Comparison of ENCODE assay signal across 28 cellular contexts in the genomic region with DNA sequence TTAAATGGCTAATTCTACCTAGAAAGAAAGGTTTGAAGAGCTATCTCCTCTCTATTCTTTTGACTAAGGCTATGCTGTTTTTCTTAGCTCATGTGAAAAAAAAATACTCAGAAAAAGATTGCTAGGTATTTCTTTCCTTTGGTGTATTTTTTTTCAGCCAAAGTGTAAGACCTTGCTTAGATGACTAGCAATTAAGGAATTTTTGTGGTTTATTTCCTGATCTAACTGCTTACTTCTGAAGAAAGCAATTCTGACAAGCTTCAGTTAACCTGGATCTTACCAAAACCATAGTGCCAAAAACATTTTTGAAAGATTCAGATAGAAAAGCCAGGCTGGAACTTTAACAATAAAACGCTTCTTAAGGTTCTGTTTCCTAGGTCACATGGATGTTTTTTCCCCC.
A peak's percentile ranks its signal among the peaks of the same experiment; 100 is the strongest.
DNase-seq lines count a peak whose midpoint lies in the region; ATAC-seq, FAIRE-seq and TF ChIP-seq lines count a peak whose summit lies in the region.
"Had no signal": no experiment of that assay in that cellular context is flagged by ENCODE, and none has a peak within 500 bp of the region (broad histone marks: within the 10 kb centered on the region; RNA-seq: fewer than 3 reads in every experiment).

No MANE protein-coding gene starts in this region.

- peaks cover 39% of the 10 kb centered on the region for H3K27me3 ChIP-seq in PC-3 (ENCODE audit: low read length)
- no peaks in the 10 kb centered on the region for H3K27me3 ChIP-seq in bronchial epithelial cell (ENCODE audit: control insufficient read depth, insufficient read depth, low read length)
- H3K27me3 ChIP-seq in mesenchymal stem cell (ENCODE audit: control insufficient read depth in 1 of 2, insufficient read depth in 1 of 2, low read length in 2 of 2) = no peaks in the 10 kb centered on the region
- H3K27me3 ChIP-seq: body of pancreas, heart left ventricle, left lung, neutrophil, uterus had no signal

- H2BK12ac ChIP-seq in mesenchymal stem cell (ENCODE audit: low read length in 2 of 2) = no peak overlapping the region

- H3K14ac ChIP-seq in mesenchymal stem cell (ENCODE audit: low read length in 2 of 2) = no peak overlapping the region

- CTCF ChIA-PET in PC-3 (lab: Charles Lee) = no interaction called here

- H2AK5ac ChIP-seq in mesenchymal stem cell (ENCODE audit: low read length, severe bottlenecking) = no peak overlapping the region

- H3K79me1 ChIP-seq in mesenchymal stem cell (replicated peaks; ENCODE audit: low read length, poor library complexity, severe bottlenecking) = no peaks in the 10 kb centered on the region

- no peaks in the 10 kb centered on the region for H3K36me3 ChIP-seq in PC-3 (ENCODE audit: low read depth, low read length)
- H3K36me3 ChIP-seq in bronchial epithelial cell (ENCODE audit: control insufficient read depth, insufficient read depth, low read length) = no peaks in the 10 kb centered on the region
- H3K36me3 ChIP-seq in mesenchymal stem cell (ENCODE audit: control insufficient read depth in 1 of 2, insufficient read depth in 2 of 2, low read depth in 1 of 2, low read length in 2 of 2) = no peaks in the 10 kb centered on the region
- H3K36me3 ChIP-seq: heart left ventricle, left lung, neutrophil, thoracic aorta, uterus had no signal

- intact Hi-C loops in PC-3 (cut with micrococcal nuclease) = no loop called here

- H3K4me2 ChIP-seq in PC-3 (ENCODE audit: low read length) (no peak overlapping the region), mesenchymal stem cell (ENCODE audit: low read length, poor library complexity, severe bottlenecking) (no peak overlapping the region)
- H3K4me2 ChIP-seq: A549 had no signal

- H2AFZ ChIP-seq in PC-3 (ENCODE audit: low read length) = no peak overlapping the region
- no peak overlapping the region for H2AFZ ChIP-seq in mesenchymal stem cell (ENCODE audit: low read depth, low read length)
- H2AFZ ChIP-seq: GM23248 had no signal

- no peak overlapping the region for H3K18ac ChIP-seq in mesenchymal stem cell (ENCODE audit: low read depth in 1 of 2, low read length in 2 of 2)

- no peak overlapping the region for H4K8ac ChIP-seq in mesenchymal stem cell (ENCODE audit: low read length)

- no TSS peak for BruUV-seq in PC-3 (replicated peaks; lab: Mats Ljungman, UMichigan)

- H4K91ac ChIP-seq in mesenchymal stem cell (ENCODE audit: low read length) = no peak overlapping the region

- no peak overlapping the region for H3K9ac ChIP-seq in PC-3 (ENCODE audit: low read length)
- H3K9ac ChIP-seq in mesenchymal stem cell (ENCODE audit: low read length) = no peak overlapping the region
- H3K9ac ChIP-seq: GM23248 had no signal

- POLR2A ChIA-PET in PC-3 (lab: Charles Lee; ENCODE audit: unreplicated experiment) = no interaction called here

- no peaks in the 10 kb centered on the region for H3K9me2 ChIP-seq in PC-3 (replicated peaks; ENCODE audit: low read length)

- FAIRE-seq in bronchial epithelial cell (lab: Jason Lieb, UNC) = no peak
- FAIRE-seq: A549, GM12878 had no signal

- no peak overlapping the region for H2BK5ac ChIP-seq in mesenchymal stem cell (ENCODE audit: low read depth, low read length, poor library complexity, severe bottlenecking)

- ATAC-seq in PC-3 (no peak), GM18519 (IDR thresholded peaks at IDR 0.05; ENCODE audit: low FRiP score, unreplicated experiment) (no peak)
- ATAC-seq: A549; activated CD4-positive, alpha-beta T cell treated with anti-CD3 and anti-CD28 coated beads for 36 hours; activated CD8-positive, alpha-beta T cell treated with anti-CD3 and anti-CD28 coated beads, Interleukin-2, amount 10 ng/mL, durations not matched to agents 7 days and 5 days; body of pancreas; GM12878; heart left ventricle; left lung; SK-N-SH treated with all-trans-retinoic acid at 6 μM for 48 hours; stimulated activated naive CD8-positive, alpha-beta T cell treated with anti-CD3 and anti-CD28 coated beads, Interleukin-15, Interleukin-2, amounts not matched to agents 100 U/mL and 50 U/mL, for 24 hours had no signal

- no peak overlapping the region for H2BK15ac ChIP-seq in mesenchymal stem cell (ENCODE audit: low read depth, poor library complexity, severe bottlenecking)

- no CpG with 5 or more reads among the region's 1 CpG for WGBS in mesenchymal stem cell

- H3K4ac ChIP-seq in mesenchymal stem cell (ENCODE audit: low read depth in 1 of 2, low read length in 2 of 2) = no peak overlapping the region

- H3K27ac ChIP-seq in PC-3 (ENCODE audit: low read length) (no peak overlapping the region), mesenchymal stem cell (ENCODE audit: low read length, poor library complexity, severe bottlenecking) (peak overlapping the region; percentile 70)
- H3K27ac ChIP-seq: A549, body of pancreas, GM23248, heart left ventricle, left lung, neutrophil, thoracic aorta, uterus had no signal

- H3K79me2 ChIP-seq in PC-3 (ENCODE audit: low read length) = no peaks in the 10 kb centered on the region

- no peaks in the 10 kb centered on the region for H4K20me1 ChIP-seq in PC-3 (ENCODE audit: low read length)

- H3K4me3 ChIP-seq in PC-3 (ENCODE audit: low read length) (no peak overlapping the region), bronchial epithelial cell (ENCODE audit: low read depth, low read length) (no peak overlapping the region), mesenchymal stem cell (ENCODE audit: insufficient read depth in 1 of 2, low read depth in 1 of 2, low read length in 2 of 2) (no peak overlapping the region)
- H3K4me3 ChIP-seq: A549, body of pancreas, GM12878, GM23248, heart left ventricle, left lung, thoracic aorta, uterus had no signal

- in situ Hi-C loops in Caki2 (cut with HindIII; ENCODE audit: low pct_unique_long_range_greater_than_20kb, low sequenced_read_pairs) = no loop called here

- DNase-seq in Caki2 (ENCODE audit: low read depth) (peak; percentile 30), PC-3 (peak; percentile 27), bronchial epithelial cell (ENCODE audit: low read depth) (peak; percentile 81), mesenchymal stem cell (no peak), iPS-NIHi11 (ENCODE audit: low spot score) (no peak), NCI-H2171 treated with DMSO at 0.1 percent for 48 hours (lab: John Stamatoyannopoulos, UW) (no peak)
- no peak for DNase-seq in stimulated activated CD4-positive, alpha-beta T cell treated with anti-CD3 and anti-CD28 coated beads, Interleukin-2, amount 100 ng/mL, for 48 hours
- DNase-seq: activated CD4-positive, alpha-beta T cell treated with anti-CD3 and anti-CD28 coated beads for 36 hours; activated CD8-positive, alpha-beta T cell treated with anti-CD3 and anti-CD28 coated beads, Interleukin-2, amount 10 ng/mL, durations not matched to agents 7 days and 5 days; activated naive CD8-positive, alpha-beta T cell treated with anti-CD3 and anti-CD28 coated beads, Interleukin-2, amount 10 ng/mL, durations not matched to agents 7 days and 5 days; body of pancreas; CD4-positive, alpha-beta memory T cell; EL; GM23248; heart left ventricle; Kasumi-1; left lung; NCI-H1092; NCI-H187; NCI-H748 treated with DMSO at 0.1 percent for 48 hours; stimulated activated naive CD8-positive, alpha-beta T cell treated with anti-CD3 and anti-CD28 coated beads, Interleukin-15, Interleukin-2, amounts not matched to agents 100 U/mL and 50 U/mL, for 24 hours; uterus had no signal

- H3K9me3 ChIP-seq in PC-3 (ENCODE audit: low read length) = no peaks in the 10 kb centered on the region
- H3K9me3 ChIP-seq in mesenchymal stem cell (ENCODE audit: control insufficient read depth, low read length) = no peaks in the 10 kb centered on the region
- H3K9me3 ChIP-seq: A549, body of pancreas, heart left ventricle, left lung, neutrophil, thoracic aorta, uterus had no signal

- no peak overlapping the region for H3K23ac ChIP-seq in mesenchymal stem cell (ENCODE audit: low read length in 2 of 2)

- no peak overlapping the region for H2BK120ac ChIP-seq in mesenchymal stem cell (ENCODE audit: low read depth, low read length)

- H3F3A ChIP-seq in PC-3 (ENCODE audit: low read length, unreplicated experiment) = no peaks in the 10 kb centered on the region

- no peak for TF ChIP-seq CTCF in PC-3 (conservative IDR thresholded peaks at IDR 0.05; ENCODE audit: low read depth, low read length)
- no peak for TF ChIP-seq CTCF in bronchial epithelial cell (IDR thresholded peaks at IDR 0.05; ENCODE audit: insufficient read depth, low read length, severe bottlenecking)

- no peaks in the 10 kb centered on the region for H3K4me1 ChIP-seq in PC-3 (ENCODE audit: insufficient read depth, low read length)
- peaks cover 8% of the 10 kb centered on the region for H3K4me1 ChIP-seq in mesenchymal stem cell (ENCODE audit: control insufficient read depth, insufficient read depth, low read depth, low read length)
- H3K4me1 ChIP-seq: A549, body of pancreas, heart left ventricle, left lung, uterus had no signal

Comparison
In these comparisons a context has a peak if more than half of its experiments do, and no peak if none do; other contexts are left out.
1. DNase-seq: peak in Caki2 (single experiment), PC-3 (single experiment) and bronchial epithelial cell (single experiment); none in mesenchymal stem cell (single experiment), stimulated activated CD4-positive, alpha-beta T cell treated with anti-CD3 and anti-CD28 coated beads, Interleukin-2, amount 100 ng/mL, for 48 hours (0 of 2), iPS-NIHi11 (single experiment) and NCI-H2171 treated with DMSO at 0.1 percent for 48 hours (single experiment).